In genomic region chr4:139229534-139230039, GRCh38 we compare ENCODE assay signal across 8 cellular contexts. TPM values are rescaled to one million over a fixed set of nuclear protein-coding genes. Genes with fewer than 3 reads are reported as not detected.
DNase-seq lines count a peak whose midpoint lies in the region; ATAC-seq and TF ChIP-seq lines count a peak whose summit lies in the region.

No MANE protein-coding gene starts in this region.

- H3K36me3 Mint-ChIP-seq in activated CD8-positive, alpha-beta memory T cell treated with anti-CD3 and anti-CD28 coated beads, Interleukin-2, amount 10 ng/mL, durations not matched to agents 7 days and 5 days: no peaks in the 10 kb centered on the region
- H3K36me3 Mint-ChIP-seq in MCF 10A (ENCODE audit: insufficient read depth, unreplicated experiment): no peaks in the 10 kb centered on the region
- H3K36me3 Mint-ChIP-seq in activated naive CD4-positive, alpha-beta T cell treated with anti-CD3 and anti-CD28 coated beads, Interleukin-2, amount 10 ng/mL, durations not matched to agents 7 days and 5 days: no peaks in the 10 kb centered on the region

- H3K36me3 ChIP-seq in HEK293 (ENCODE audit: control insufficient read depth in 2 of 2, insufficient read depth in 1 of 2, low read length in 2 of 2) (no peaks in the 10 kb centered on the region), transverse colon (no peaks in the 10 kb centered on the region)

- TF ChIP-seq CTCF in HEK293 (tag by site-specific recombination; IDR thresholded peaks at IDR 0.05) (no peak), MCF 10A (IDR thresholded peaks at IDR 0.05; ENCODE audit: unreplicated experiment) (peak; percentile 62), transverse colon (IDR thresholded peaks at IDR 0.05) (peak; percentile 65 to 79 (median 74))

- CTCF ChIA-PET in activated CD8-positive, alpha-beta memory T cell treated with anti-CD3 and anti-CD28 coated beads, Interleukin-2, amount 10 ng/mL, durations not matched to agents 7 days and 5 days (lab: Charles Lee): interaction anchor here (0.7 to 3.4 kb wide), 7 partner anchors 9 to 199 kb away, joined by 3 to 17 read pairs (median 4); no protein-coding TSS in a partner anchor
- CTCF ChIA-PET in HEK293 (lab: Yijun Ruan, JAX): interaction anchor here (2.0 kb wide), 1 partner anchor 67 kb away, joined by 7 read pairs; no protein-coding TSS in a partner anchor
- CTCF ChIA-PET in MCF 10A (lab: Yijun Ruan, JAX): interaction anchor here (0.6 to 4.9 kb wide), 6 partner anchors 10 to 199 kb away, joined by 3 to 57 read pairs (median 6); partner anchors contain the start of gene NAA15
- CTCF ChIA-PET in activated naive CD4-positive, alpha-beta T cell treated with anti-CD3 and anti-CD28 coated beads, Interleukin-2, amount 10 ng/mL, durations not matched to agents 7 days and 5 days (lab: Charles Lee): interaction anchor here (1.7 to 2.0 kb wide), 2 partner anchors 40 to 62 kb away, joined by 4 to 5 read pairs; no protein-coding TSS in a partner anchor

- TF ChIP-seq EP300 in transverse colon (IDR thresholded peaks at IDR 0.05; ENCODE audit: low read depth): no peak

- no peaks in the 10 kb centered on the region for H3K27me3 ChIP-seq in transverse colon

- BruUV-seq in MCF 10A (replicated peaks; lab: Mats Ljungman, UMichigan): no TSS peak

- H3K9me3 ChIP-seq in HEK293 (ENCODE audit: control insufficient read depth, insufficient read depth, low read depth, low read length) (no peaks in the 10 kb centered on the region), transverse colon (no peaks in the 10 kb centered on the region)

- no peaks in the 10 kb centered on the region for H3K4me1 ChIP-seq in HEK293 (ENCODE audit: control insufficient read depth, insufficient read depth, low read length)
- H3K4me1 ChIP-seq in transverse colon: peaks cover 0 to 3% (median 0%) of the 10 kb centered on the region in 4 donors

- H3K27ac Mint-ChIP-seq in activated CD8-positive, alpha-beta memory T cell treated with anti-CD3 and anti-CD28 coated beads, Interleukin-2, amount 10 ng/mL, durations not matched to agents 7 days and 5 days: no peak overlapping the region
- H3K27ac Mint-ChIP-seq in MCF 10A (ENCODE audit: low read depth, unreplicated experiment): no peak overlapping the region
- no peak overlapping the region for H3K27ac Mint-ChIP-seq in activated naive CD4-positive, alpha-beta T cell treated with anti-CD3 and anti-CD28 coated beads, Interleukin-2, amount 10 ng/mL, durations not matched to agents 7 days and 5 days

- H3K4me3 Mint-ChIP-seq in activated CD8-positive, alpha-beta memory T cell treated with anti-CD3 and anti-CD28 coated beads, Interleukin-2, amount 10 ng/mL, durations not matched to agents 7 days and 5 days: no peak overlapping the region
- no peak overlapping the region for H3K4me3 Mint-ChIP-seq in MCF 10A (ENCODE audit: unreplicated experiment)
- H3K4me3 Mint-ChIP-seq in activated naive CD4-positive, alpha-beta T cell treated with anti-CD3 and anti-CD28 coated beads, Interleukin-2, amount 10 ng/mL, durations not matched to agents 7 days and 5 days: no peak overlapping the region

- no peak for DNase-seq in activated CD8-positive, alpha-beta memory T cell treated with anti-CD3 and anti-CD28 coated beads, Interleukin-2, amount 10 ng/mL, durations not matched to agents 7 days and 5 days
- DNase-seq in activated CD8-positive, alpha-beta memory T cell treated with anti-CD3 and anti-CD28 coated beads, Interleukin-2, amount 50 U/mL, for 48 hours: no peak
- DNase-seq in NCI-H446 treated with DMSO at 0.1 percent for 48 hours (lab: John Stamatoyannopoulos, UW) (peak; percentile 15), MCF 10A (ENCODE audit: unreplicated experiment) (peak; percentile 72), kidney glomerular epithelial cell (lab: John Stamatoyannopoulos, UW) (peak; percentile 63), transverse colon (no peak)
- DNase-seq in activated naive CD4-positive, alpha-beta T cell treated with anti-CD3 and anti-CD28 coated beads, Interleukin-2, amount 10 ng/mL, durations not matched to agents 7 days and 5 days: no peak

- peaks cover 2% of the 10 kb centered on the region for H3K4me1 Mint-ChIP-seq in activated CD8-positive, alpha-beta memory T cell treated with anti-CD3 and anti-CD28 coated beads, Interleukin-2, amount 10 ng/mL, durations not matched to agents 7 days and 5 days
- no peaks in the 10 kb centered on the region for H3K4me1 Mint-ChIP-seq in MCF 10A (ENCODE audit: insufficient read depth, unreplicated experiment)
- peaks cover 3% of the 10 kb centered on the region for H3K4me1 Mint-ChIP-seq in activated naive CD4-positive, alpha-beta T cell treated with anti-CD3 and anti-CD28 coated beads, Interleukin-2, amount 10 ng/mL, durations not matched to agents 7 days and 5 days

- 32 to 33% methylated on average over 3 of the region's 3 CpGs for WGBS in transverse colon (ENCODE audit: low coverage in 1 of 2), 2 donors

- peak; percentile 72 for ATAC-seq in activated CD8-positive, alpha-beta memory T cell treated with anti-CD3 and anti-CD28 coated beads, Interleukin-2, amount 10 ng/mL, durations not matched to agents 7 days and 5 days

- H3K27me3 Mint-ChIP-seq in activated CD8-positive, alpha-beta memory T cell treated with anti-CD3 and anti-CD28 coated beads, Interleukin-2, amount 10 ng/mL, durations not matched to agents 7 days and 5 days: no peaks in the 10 kb centered on the region
- no peaks in the 10 kb centered on the region for H3K27me3 Mint-ChIP-seq in MCF 10A (ENCODE audit: insufficient read depth, unreplicated experiment)
- no peaks in the 10 kb centered on the region for H3K27me3 Mint-ChIP-seq in activated naive CD4-positive, alpha-beta T cell treated with anti-CD3 and anti-CD28 coated beads, Interleukin-2, amount 10 ng/mL, durations not matched to agents 7 days and 5 days

- in situ Hi-C loops in transverse colon (cut with MboI; ENCODE audit: low pct_ligation_motif_present in 1 of 4, low pct_unique_long_range_greater_than_20kb in 1 of 4, low sequenced_read_pairs in 3 of 4): loop anchor here in 2 of 4 donors (5.0 to 10.0 kb wide), 2 partner anchors 65 to 68 kb away; no protein-coding TSS in a partner anchor

- POLR2A ChIA-PET in HEK293 (lab: Yijun Ruan, JAX): no interaction called here
- POLR2A ChIA-PET in MCF 10A (lab: Yijun Ruan, JAX): interaction anchor here (1.0 to 3.0 kb wide), 2 partner anchors 66 to 70 kb away, joined by 4 to 19 read pairs; no protein-coding TSS in a partner anchor

- H3K27ac ChIP-seq in HEK293 (ENCODE audit: extremely low read depth, low read depth, low read length) (no peak overlapping the region), transverse colon (no peak overlapping the region)

- intact Hi-C loops in MCF 10A (cut with micrococcal nuclease): loop anchor here (1.0 to 5.0 kb wide), 7 partner anchors 45 to 223 kb away; no protein-coding TSS in a partner anchor
- intact Hi-C loops in transverse colon (cut with DNase I; ENCODE audit: low total_unique reads): no loop called here

- TF ChIP-seq POLR2A in transverse colon (IDR thresholded peaks at IDR 0.05): no peak

- H3K4me3 ChIP-seq in HEK293 (ENCODE audit: low read depth, low read length) (no peak overlapping the region), transverse colon (no peak overlapping the region)

- no peaks in the 10 kb centered on the region for H3K9me3 Mint-ChIP-seq in activated CD8-positive, alpha-beta memory T cell treated with anti-CD3 and anti-CD28 coated beads, Interleukin-2, amount 10 ng/mL, durations not matched to agents 7 days and 5 days (ENCODE audit: low read depth)
- no peaks in the 10 kb centered on the region for H3K9me3 Mint-ChIP-seq in MCF 10A (ENCODE audit: unreplicated experiment)
- H3K9me3 Mint-ChIP-seq in activated naive CD4-positive, alpha-beta T cell treated with anti-CD3 and anti-CD28 coated beads, Interleukin-2, amount 10 ng/mL, durations not matched to agents 7 days and 5 days: no peaks in the 10 kb centered on the region

TF ChIP-seq in HEK293, 187 proteins besides CTCF, POLR2A, EP300 and RAD21:
- TF ChIP-seq GFI1B (tag by site-specific recombination; IDR thresholded peaks at IDR 0.05): peak; percentile 13; the same call in 1 of the 2 replicates
- peak; percentile 46 for TF ChIP-seq ZNF654 (tag by site-specific recombination; IDR thresholded peaks at IDR 0.05; ENCODE audit: low read depth)
- peak; percentile 45; the same call in 1 of the 2 replicates for TF ChIP-seq PRDM6 (tag by site-specific recombination; IDR thresholded peaks at IDR 0.05)
- no peak for TF ChIP-seq ZNF692 (tag by site-specific recombination; IDR thresholded peaks at IDR 0.05)

RNA-seq across cellular contexts. Expression of gene MGARP, which starts 50.4 kb away (rescaled TPM):
- total RNA-seq in activated CD8-positive, alpha-beta memory T cell treated with anti-CD3 and anti-CD28 coated beads, Interleukin-2, amount 10 ng/mL, durations not matched to agents 7 days and 5 days: under 1 TPM in 1 of 2 experiments, not detected in 1; 0.20 TPM
- not detected in 2 replicates for total RNA-seq in MCF 10A (2022)
- 1 to 10 TPM in 1 of 4 donors, under 1 TPM in 2, not detected in 1; 0.64 to 3.4 (median 0.82) TPM for total RNA-seq in transverse colon

RNA-seq across cellular contexts. Expression of gene ELF2, which starts 52.6 kb away (rescaled TPM):
- 10 to 100 TPM; 27.3 to 39.8 TPM for total RNA-seq in activated CD8-positive, alpha-beta memory T cell treated with anti-CD3 and anti-CD28 coated beads, Interleukin-2, amount 10 ng/mL, durations not matched to agents 7 days and 5 days
- 26.5 and 28.7 TPM in 2 replicates for total RNA-seq in MCF 10A (2022)
- 10 to 100 TPM; 21.7 to 65.6 (median 41.8) TPM for total RNA-seq in transverse colon

Comparison
In these comparisons a context has a peak if more than half of its experiments do, and no peak if none do; other contexts are left out.
1. DNase-seq: peak in NCI-H446 treated with DMSO at 0.1 percent for 48 hours (single experiment), MCF 10A (single experiment) and kidney glomerular epithelial cell (single experiment); none in activated CD8-positive, alpha-beta memory T cell treated with anti-CD3 and anti-CD28 coated beads, Interleukin-2, amount 10 ng/mL, durations not matched to agents 7 days and 5 days (single experiment), activated CD8-positive, alpha-beta memory T cell treated with anti-CD3 and anti-CD28 coated beads, Interleukin-2, amount 50 U/mL, for 48 hours (single experiment), transverse colon (single experiment) and activated naive CD4-positive, alpha-beta T cell treated with anti-CD3 and anti-CD28 coated beads, Interleukin-2, amount 10 ng/mL, durations not matched to agents 7 days and 5 days (single experiment).